In genomic region chr19:37303591-37304171, GRCh38 we compare ENCODE assay signal across 9 cellular contexts.
DNase-seq lines count a peak whose midpoint lies in the region; ATAC-seq and TF ChIP-seq lines count a peak whose summit lies in the region.
"Had no signal": no experiment of that assay in that cellular context is flagged by ENCODE, and none has a peak within 500 bp of the region (broad histone marks: within the 10 kb centered on the region; RNA-seq: fewer than 3 reads in every experiment).

No MANE protein-coding gene starts in this region.

- DNase-seq in WERI-Rb-1 (no peak), thoracic aorta (ENCODE audit: low spot score) (no peak), LoVo (ENCODE audit: low spot score) (no peak)
- DNase-seq: NCI-H1436 treated with DMSO at 0.1 percent for 48 hours had no signal

- H3K4me1 ChIP-seq in esophagus (ENCODE audit: control insufficient read depth in 2 of 2, insufficient read depth in 2 of 2, low read length in 1 of 2) (no peaks in the 10 kb centered on the region), muscle layer of colon (ENCODE audit: insufficient read depth, low read length) (no peaks in the 10 kb centered on the region), thoracic aorta (ENCODE audit: control insufficient read depth in 1 of 2, low read depth in 2 of 2) (no peaks in the 10 kb centered on the region)
- H3K4me1 ChIP-seq: SJSA1 had no signal

- H3K9ac ChIP-seq in muscle layer of colon (ENCODE audit: low read length): no peak overlapping the region

- H3K9me3 ChIP-seq in WERI-Rb-1 (ENCODE audit: severe bottlenecking) (peaks cover 25% of the 10 kb centered on the region), esophagus (ENCODE audit: control insufficient read depth in 2 of 2, insufficient read depth in 1 of 2, low read depth in 1 of 2, low read length in 1 of 2) (peaks cover 10 to 20% of the 10 kb centered on the region in 2 donors), muscle layer of colon (ENCODE audit: low read length) (peaks cover 3% of the 10 kb centered on the region), thoracic aorta (no peaks in the 10 kb centered on the region)

- WGBS in esophagus, 2 donors: 39 to 67% methylated on average over 36 of the region's 36 CpGs

- H3K27me3 ChIP-seq in WERI-Rb-1 (ENCODE audit: insufficient read depth, low read depth, severe bottlenecking): no peaks in the 10 kb centered on the region
- no peaks in the 10 kb centered on the region for H3K27me3 ChIP-seq in esophagus (ENCODE audit: control insufficient read depth in 1 of 2, insufficient read depth in 2 of 2, low read length in 2 of 2)
- H3K27me3 ChIP-seq in muscle layer of colon (ENCODE audit: control insufficient read depth in 1 of 2, insufficient read depth in 2 of 2, low read length in 2 of 2): no peaks in the 10 kb centered on the region
- no peaks in the 10 kb centered on the region for H3K27me3 ChIP-seq in thoracic aorta (replicated peaks; ENCODE audit: insufficient read depth)
- H3K27me3 ChIP-seq: SJSA1 had no signal

- TF ChIP-seq CTCF in WERI-Rb-1 (IDR thresholded peaks at IDR 0.05; ENCODE audit: low read depth, low read length): no peak
- no peak for TF ChIP-seq CTCF in thoracic aorta (IDR thresholded peaks at IDR 0.05)

- H3K36me3 ChIP-seq in WERI-Rb-1: no peaks in the 10 kb centered on the region
- H3K36me3 ChIP-seq in esophagus (ENCODE audit: control insufficient read depth in 2 of 2, insufficient read depth in 2 of 2, low read length in 1 of 2): peaks cover 0 to 2% of the 10 kb centered on the region in 2 donors
- no peaks in the 10 kb centered on the region for H3K36me3 ChIP-seq in muscle layer of colon (ENCODE audit: insufficient read depth, low read length)
- no peaks in the 10 kb centered on the region for H3K36me3 ChIP-seq in thoracic aorta
- H3K36me3 ChIP-seq: SJSA1 had no signal

- H3K27ac ChIP-seq in WERI-Rb-1: peak overlapping the region; percentile 63
- no peak overlapping the region for H3K27ac ChIP-seq in esophagus (ENCODE audit: low read depth in 2 of 2, low read length in 1 of 2)
- peak overlapping the region; percentile 35 for H3K27ac ChIP-seq in muscle layer of colon (ENCODE audit: low read depth, low read length)
- no peak overlapping the region for H3K27ac ChIP-seq in thoracic aorta
- H3K27ac ChIP-seq: SJSA1 had no signal

- H3K4me3 ChIP-seq in WERI-Rb-1 (ENCODE audit: low read depth, low read length) (peak overlapping the region; percentile 56), esophagus (ENCODE audit: low read depth in 1 of 2, low read length in 2 of 2) (peak overlapping the region; percentile 16 to 52), muscle layer of colon (ENCODE audit: low read depth in 1 of 2, low read length in 2 of 2) (peak overlapping the region; percentile 51 to 52), thoracic aorta (peak overlapping the region; percentile 54)
- H3K4me3 ChIP-seq: SJSA1 had no signal

- ATAC-seq in thoracic aorta (ENCODE audit: insufficient number of reproducible peaks, low FRiP score, low read depth): no peak
- ATAC-seq in esophagus mucosa: no peak
- no peak for ATAC-seq in HG02840 (IDR thresholded peaks at IDR 0.05; ENCODE audit: low FRiP score, unreplicated experiment)

Comparison
In these comparisons a context has a peak if more than half of its experiments do, and no peak if none do; other contexts are left out.
1. H3K27ac ChIP-seq: peak in WERI-Rb-1 (single experiment) and muscle layer of colon (single experiment); none in esophagus (0 of 2) and thoracic aorta (0 of 2).
2. Peak in every context shown above with its lines, with median percentiles within 50 percentile points of each other: H3K4me3 ChIP-seq.